In the genomic region with DNA sequence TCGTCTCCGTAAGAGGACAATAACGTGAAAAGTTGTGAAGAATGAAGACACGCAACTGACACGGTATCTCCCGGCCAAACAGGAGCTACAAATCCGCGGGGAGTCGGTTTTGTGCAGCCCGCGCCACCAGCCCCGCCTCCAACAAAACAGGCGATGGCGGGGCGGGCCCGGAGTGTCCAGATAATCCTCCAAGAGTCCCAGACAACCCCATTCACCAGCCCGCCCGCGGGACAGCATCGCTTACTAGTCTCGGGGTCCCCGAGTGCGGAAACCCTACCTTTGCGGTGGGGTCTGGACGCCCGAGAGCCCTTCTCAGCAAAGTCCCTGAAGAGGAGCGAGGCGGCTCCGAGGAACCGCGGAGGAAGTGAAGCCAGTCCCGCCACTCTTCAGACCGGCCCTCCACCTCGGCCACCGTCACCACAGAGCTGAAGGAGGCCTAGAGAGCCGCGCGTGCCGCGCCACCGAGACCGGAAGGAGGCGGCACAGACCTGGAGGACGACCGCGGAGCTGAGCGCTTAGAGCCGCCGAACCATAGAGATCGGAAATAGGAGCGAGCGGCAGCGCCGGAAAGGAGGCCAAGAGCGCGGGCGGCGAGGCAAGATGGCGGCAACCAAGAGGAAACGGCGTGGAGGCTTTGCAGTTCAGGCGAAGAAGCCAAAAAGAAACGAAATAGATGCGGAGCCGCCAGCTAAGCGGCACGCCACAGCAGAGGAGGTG, we compare ENCODE assay signal across 8 cellular contexts. TPM values are rescaled to one million over a fixed set of nuclear protein-coding genes. Genes with fewer than 3 reads are reported as not detected.
DNase-seq lines count a peak whose midpoint lies in the region; ATAC-seq and TF ChIP-seq lines count a peak whose summit lies in the region.

A gene with protein sequence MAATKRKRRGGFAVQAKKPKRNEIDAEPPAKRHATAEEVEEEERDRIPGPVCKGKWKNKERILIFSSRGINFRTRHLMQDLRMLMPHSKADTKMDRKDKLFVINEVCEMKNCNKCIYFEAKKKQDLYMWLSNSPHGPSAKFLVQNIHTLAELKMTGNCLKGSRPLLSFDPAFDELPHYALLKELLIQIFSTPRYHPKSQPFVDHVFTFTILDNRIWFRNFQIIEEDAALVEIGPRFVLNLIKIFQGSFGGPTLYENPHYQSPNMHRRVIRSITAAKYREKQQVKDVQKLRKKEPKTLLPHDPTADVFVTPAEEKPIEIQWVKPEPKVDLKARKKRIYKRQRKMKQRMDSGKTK (plus strand): TSS at position 573 of the 717 bp plus-strand sequence. CDS start 28 bp downstream, at position 601.
A gene with protein sequence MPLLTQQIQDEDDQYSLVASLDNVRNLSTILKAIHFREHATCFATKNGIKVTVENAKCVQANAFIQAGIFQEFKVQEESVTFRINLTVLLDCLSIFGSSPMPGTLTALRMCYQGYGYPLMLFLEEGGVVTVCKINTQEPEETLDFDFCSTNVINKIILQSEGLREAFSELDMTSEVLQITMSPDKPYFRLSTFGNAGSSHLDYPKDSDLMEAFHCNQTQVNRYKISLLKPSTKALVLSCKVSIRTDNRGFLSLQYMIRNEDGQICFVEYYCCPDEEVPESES (minus strand): TSS at position 366 of the 717 bp plus-strand sequence. CDS start 612 bp downstream, outside the sequence.

- peaks cover 87% of the 10 kb centered on the region for H3K79me2 ChIP-seq in GM23338 (replicated peaks; ENCODE audit: insufficient read depth)

- peak; percentile 99 for ATAC-seq in GM23338
- peak; percentile 99 for ATAC-seq in activated T-cell treated with anti-CD3 and anti-CD28 coated beads, Interleukin-2, amount 50 U/mL, for 72 hours (replicated peaks in 1 of 2)

- H3K4me3 ChIP-seq in GM23338 (peak within 1 kb of the TSS; percentile 93), esophagus squamous epithelium (peak within 1 kb of the TSS; percentile 78 to 91 (median 80))

- TF ChIP-seq CTCF in GM23338 (conservative IDR thresholded peaks at IDR 0.05; ENCODE audit: low read depth in 2 of 2) (peak in 1 of 2 experiments; percentile 8; a peak in 1 of 4 replicates), esophagus squamous epithelium (IDR thresholded peaks at IDR 0.05) (peak in 4 of 6 experiments; percentile 9 to 24 (median 19))

- H2AFZ ChIP-seq in GM23338, result peak within 1 kb of the TSS; percentile 60; the same call in 1 of the 2 replicates

- intact Hi-C loops in esophagus squamous epithelium (cut with DNase I), result no loop called here

- WGBS in esophagus squamous epithelium, 2 donors, result 0% methylated on average over 17 to 36 of the region's 67 CpGs

- peak in 2 of 4 donors; percentile 59 to 81 for TF ChIP-seq POLR2A in esophagus squamous epithelium (IDR thresholded peaks at IDR 0.05)

- H3K36me3 Mint-ChIP-seq in GM23338 (ENCODE audit: low read depth), result peaks cover 57% of the 10 kb centered on the region
- peaks cover 7 to 27% of the 10 kb centered on the region in 2 donors for H3K36me3 Mint-ChIP-seq in activated T-cell treated with anti-CD3 and anti-CD28 coated beads, Interleukin-2, amount 50 U/mL, for 72 hours (ENCODE audit: insufficient read depth in 2 of 2)

- H3K4me3 Mint-ChIP-seq in GM23338, result no peak within 1 kb of the TSS
- H3K4me3 Mint-ChIP-seq in activated T-cell treated with anti-CD3 and anti-CD28 coated beads, Interleukin-2, amount 50 U/mL, for 72 hours, result no peak within 1 kb of the TSS

- H3K9me3 Mint-ChIP-seq in GM23338, result no peaks in the 10 kb centered on the region
- H3K9me3 Mint-ChIP-seq in activated T-cell treated with anti-CD3 and anti-CD28 coated beads, Interleukin-2, amount 50 U/mL, for 72 hours, result no peaks in the 10 kb centered on the region

- H3K9me2 ChIP-seq in GM23338 (ENCODE audit: insufficient read depth), result no peaks in the 10 kb centered on the region

- H3K36me3 ChIP-seq in GM23338 (ENCODE audit: insufficient read depth) (peaks cover 48% of the 10 kb centered on the region), esophagus squamous epithelium (peaks cover 3 to 48% (median 7%) of the 10 kb centered on the region in 3 donors)

- H3K27ac ChIP-seq in GM23338 (ENCODE audit: low read depth) (peak within 1 kb of the TSS; percentile 91), esophagus squamous epithelium (peak within 1 kb of the TSS; percentile 87 to 93 (median 90))

- no peak within 1 kb of the TSS for H3K27ac Mint-ChIP-seq in GM23338
- peak within 1 kb of the TSS; percentile 91 for H3K27ac Mint-ChIP-seq in activated T-cell treated with anti-CD3 and anti-CD28 coated beads, Interleukin-2, amount 50 U/mL, for 72 hours

- peaks cover 10% of the 10 kb centered on the region; the same call in 1 of the 2 replicates for H3F3A ChIP-seq in GM23338 (replicated peaks; ENCODE audit: low read depth)

- no peaks in the 10 kb centered on the region for H3K9me3 ChIP-seq in esophagus squamous epithelium

- DNase-seq in Daoy (ENCODE audit: low read depth) (peak; percentile 98), GM23338 (ENCODE audit: low spot score) (peak; percentile 98), Kasumi-1 (lab: John Stamatoyannopoulos, UW) (peak; percentile 98), RKO (ENCODE audit: low spot score) (peak; percentile 97), esophagus squamous epithelium (lab: John Stamatoyannopoulos, UW) (peak; percentile 88), myocyte (ENCODE audit: low read depth) (peak; percentile 98)
- peak; percentile 95 to 97 for DNase-seq in activated T-cell treated with anti-CD3 and anti-CD28 coated beads, Interleukin-2, amount 50 U/mL, for 72 hours
- DNase-seq in stimulated activated CD8-positive, alpha-beta memory T cell treated with anti-CD3 and anti-CD28 coated beads, Interleukin-7, amount 100 ng/mL, for 48 hours (ENCODE audit: extremely low read depth in 1 of 2, low read depth in 1 of 2), result peak; percentile 91 to 93

- peak within 1 kb of the TSS; percentile 94 for H3K4me2 ChIP-seq in GM23338

- H3K27me3 ChIP-seq in GM23338 (ENCODE audit: insufficient read depth) (no peaks in the 10 kb centered on the region), esophagus squamous epithelium (no peaks in the 10 kb centered on the region)

- H4K20me1 ChIP-seq in GM23338 (replicated peaks; ENCODE audit: insufficient read depth), result peaks cover 23% of the 10 kb centered on the region

- peaks cover 22% of the 10 kb centered on the region for H3K4me1 Mint-ChIP-seq in GM23338
- H3K4me1 Mint-ChIP-seq in activated T-cell treated with anti-CD3 and anti-CD28 coated beads, Interleukin-2, amount 50 U/mL, for 72 hours (ENCODE audit: low read depth), result peaks cover 31% of the 10 kb centered on the region

- H3K27me3 Mint-ChIP-seq in GM23338 (ENCODE audit: insufficient read depth, low read depth, poor library complexity), result peaks cover 2% of the 10 kb centered on the region
- no peaks in the 10 kb centered on the region for H3K27me3 Mint-ChIP-seq in activated T-cell treated with anti-CD3 and anti-CD28 coated beads, Interleukin-2, amount 50 U/mL, for 72 hours (ENCODE audit: low read depth)

- H3K4me1 ChIP-seq in GM23338 (ENCODE audit: insufficient read depth), result peaks cover 21% of the 10 kb centered on the region
- H3K4me1 ChIP-seq in esophagus squamous epithelium, result peaks cover 22 to 53% (median 23%) of the 10 kb centered on the region in 3 donors

TF ChIP-seq in GM23338, 12 proteins besides CTCF, POLR2A, EP300 and RAD21 (continues in another document):
- no peak for TF ChIP-seq JUNB (IDR thresholded peaks at IDR 0.05; ENCODE audit: unreplicated experiment)
- TF ChIP-seq CREB1 (CRISPR knock-in tag; IDR thresholded peaks at IDR 0.05; ENCODE audit: low read depth), result peak; percentile 46
- TF ChIP-seq, protein P1, sequence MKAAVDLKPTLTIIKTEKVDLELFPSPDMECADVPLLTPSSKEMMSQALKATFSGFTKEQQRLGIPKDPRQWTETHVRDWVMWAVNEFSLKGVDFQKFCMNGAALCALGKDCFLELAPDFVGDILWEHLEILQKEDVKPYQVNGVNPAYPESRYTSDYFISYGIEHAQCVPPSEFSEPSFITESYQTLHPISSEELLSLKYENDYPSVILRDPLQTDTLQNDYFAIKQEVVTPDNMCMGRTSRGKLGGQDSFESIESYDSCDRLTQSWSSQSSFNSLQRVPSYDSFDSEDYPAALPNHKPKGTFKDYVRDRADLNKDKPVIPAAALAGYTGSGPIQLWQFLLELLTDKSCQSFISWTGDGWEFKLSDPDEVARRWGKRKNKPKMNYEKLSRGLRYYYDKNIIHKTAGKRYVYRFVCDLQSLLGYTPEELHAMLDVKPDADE (IDR thresholded peaks at IDR 0.05), result peak; percentile 91
- peak; percentile 93 for TF ChIP-seq POLR2AphosphoS5 (IDR thresholded peaks at IDR 0.05; ENCODE audit: low read depth)

RNA-seq across cellular contexts. Expression of the first gene that starts in this region (rescaled TPM):
- total RNA-seq in Daoy (2014; rRNA removed; shearing (Covaris generic)), result 135 and 140 TPM in 2 replicates
- 69.2 and 72.6 TPM in 2 replicates for total RNA-seq in GM23338 (2014; rRNA removed; shearing (Covaris generic))
- 137 and 171 TPM in 2 replicates for polyA plus RNA-seq in GM23338 (2016; fragmentation: Nextera tagmentation; extraction: Ambion mirVana)
- total RNA-seq in activated T-cell treated with anti-CD3 and anti-CD28 coated beads, Interleukin-2, amount 50 U/mL, for 72 hours, result 10 to 100 TPM; 34.7 to 35.7 TPM
- total RNA-seq in esophagus squamous epithelium (10 to 100 TPM; 14.5 to 37.6 (median 29.4) TPM), myocyte (21.3 and 22.6 TPM in 2 replicates)
- polyA plus RNA-seq in myocyte (2012), result 9.6 TPM

RNA-seq across cellular contexts. Expression of the second gene that starts in this region (rescaled TPM):
- total RNA-seq in Daoy (2014; rRNA removed; shearing (Covaris generic)), result 33.4 and 127 TPM in 2 replicates
- total RNA-seq in GM23338 (2014; rRNA removed; shearing (Covaris generic)), result 39.3 and 43.4 TPM in 2 replicates
- polyA plus RNA-seq in GM23338 (2016; fragmentation: Nextera tagmentation; extraction: Ambion mirVana), result 40.9 and 41.6 TPM in 2 replicates
- 10 to 100 TPM; 36.8 to 43.8 TPM for total RNA-seq in activated T-cell treated with anti-CD3 and anti-CD28 coated beads, Interleukin-2, amount 50 U/mL, for 72 hours
- total RNA-seq in esophagus squamous epithelium (10 to 100 TPM in 3 of 4 donors, 1 to 10 TPM in 1; 4.6 to 27.7 (median 19.0) TPM), myocyte (19.2 and 21.4 TPM in 2 replicates)
- 19.8 TPM for polyA plus RNA-seq in myocyte (2012)

Comparison
In these comparisons a context has a peak if more than half of its experiments do, and no peak if none do; other contexts are left out.
1. Peak in every context shown above with its lines: DNase-seq, ATAC-seq, H3K4me3 ChIP-seq and H3K27ac ChIP-seq.